Comparison of ENCODE assay signal across 8 cellular contexts in genomic region chr12:53159195-53159834, GRCh38. TPM values are rescaled to one million over a fixed set of nuclear protein-coding genes. Genes with fewer than 3 reads are reported as not detected.
A peak's percentile ranks its signal among the peaks of the same experiment; 100 is the strongest.
DNase-seq lines count a peak whose midpoint lies in the region; ATAC-seq and TF ChIP-seq lines count a peak whose summit lies in the region.

No MANE protein-coding gene starts in this region.

- peak overlapping the region in 2 of 6 donors; percentile 2 to 54 for H3K27ac Mint-ChIP-seq in immature natural killer cell

- peak; percentile 52 for ATAC-seq in HG03060 (IDR thresholded peaks at IDR 0.05; ENCODE audit: low read depth, unreplicated experiment)
- ATAC-seq in GM18519 (IDR thresholded peaks at IDR 0.05; ENCODE audit: low FRiP score, unreplicated experiment) = no peak

- no peaks in the 10 kb centered on the region for H3K36me3 ChIP-seq in brain microvascular endothelial cell (replicated peaks)

- H3K9me3 Mint-ChIP-seq in immature natural killer cell = no peaks in the 10 kb centered on the region

- no peaks in the 10 kb centered on the region for H3K27me3 ChIP-seq in brain microvascular endothelial cell (replicated peaks)

- in situ Hi-C loops in brain microvascular endothelial cell (cut with HindIII; ENCODE audit: low pct_ligation_motif_present, low sequenced_read_pairs) = no loop called here

- H3K4me3 ChIP-seq in GM12864 (ENCODE audit: low read depth, low read length) (no peak overlapping the region), brain microvascular endothelial cell (ENCODE audit: low read depth, low read length) (no peak overlapping the region)

- no peak overlapping the region for H3K4me3 Mint-ChIP-seq in immature natural killer cell

- H3K27me3 Mint-ChIP-seq in immature natural killer cell (ENCODE audit: low read depth in 3 of 3) = peaks cover 0 to 2% (median 0%) of the 10 kb centered on the region in 3 donors

- H3K27ac ChIP-seq in VCaP (no peak overlapping the region), brain microvascular endothelial cell (no peak overlapping the region)

- TF ChIP-seq CTCF in GM12864 (IDR thresholded peaks at IDR 0.05; ENCODE audit: low read depth, low read length, missing control alignments) (peak; percentile 100), VCaP (conservative IDR thresholded peaks at IDR 0.05) (peak; percentile 97), brain microvascular endothelial cell (IDR thresholded peaks at IDR 0.05; ENCODE audit: low read depth, low read length, missing control alignments) (peak; percentile 100)

- DNase-seq in GM12864 (ENCODE audit: low read depth) = peak; percentile 71
- DNase-seq in NCI-H2196 treated with DMSO at 0.1 percent for 48 hours (lab: John Stamatoyannopoulos, UW; ENCODE audit: unreplicated experiment) = peak; percentile 76
- DNase-seq in brain microvascular endothelial cell = peak; percentile 76
- peak; percentile 78 to 85 (median 79) for DNase-seq in immature natural killer cell
- peak; percentile 83 to 89 for DNase-seq in stimulated activated CD4-positive, alpha-beta T cell treated with anti-CD3 and anti-CD28 coated beads, Interleukin-15, amount 100 ng/mL, for 48 hours (ENCODE audit: low read depth in 2 of 2)

- peaks cover 0 to 12% (median 1%) of the 10 kb centered on the region in 3 donors for H3K36me3 Mint-ChIP-seq in immature natural killer cell

- peaks cover 6 to 8% of the 10 kb centered on the region in 2 donors for H3K4me1 Mint-ChIP-seq in immature natural killer cell

RNA-seq across cellular contexts. Expression of gene ZNF740, which starts 21.2 kb away (rescaled TPM):
- 1 to 10 TPM; 2.0 to 5.1 (median 2.6) TPM for polyA plus RNA-seq in immature natural killer cell

RNA-seq across cellular contexts. Expression of gene CSAD, which starts 21.4 kb away (rescaled TPM):
- polyA plus RNA-seq in immature natural killer cell = 1 to 10 TPM in 2 of 3 donors, under 1 TPM in 1; 0.85 to 3.8 (median 2.6) TPM

RNA-seq across cellular contexts. Expression of gene ITGB7, which starts 47.7 kb away (rescaled TPM):
- polyA plus RNA-seq in immature natural killer cell = 100 to 1,000 TPM; 289 to 390 (median 389) TPM

RNA-seq across cellular contexts. Expression of gene SOAT2, which starts 56.0 kb away (rescaled TPM):
- polyA plus RNA-seq in immature natural killer cell = not detected
